8 cellular contexts compared by ENCODE assay signal in the genomic region with DNA sequence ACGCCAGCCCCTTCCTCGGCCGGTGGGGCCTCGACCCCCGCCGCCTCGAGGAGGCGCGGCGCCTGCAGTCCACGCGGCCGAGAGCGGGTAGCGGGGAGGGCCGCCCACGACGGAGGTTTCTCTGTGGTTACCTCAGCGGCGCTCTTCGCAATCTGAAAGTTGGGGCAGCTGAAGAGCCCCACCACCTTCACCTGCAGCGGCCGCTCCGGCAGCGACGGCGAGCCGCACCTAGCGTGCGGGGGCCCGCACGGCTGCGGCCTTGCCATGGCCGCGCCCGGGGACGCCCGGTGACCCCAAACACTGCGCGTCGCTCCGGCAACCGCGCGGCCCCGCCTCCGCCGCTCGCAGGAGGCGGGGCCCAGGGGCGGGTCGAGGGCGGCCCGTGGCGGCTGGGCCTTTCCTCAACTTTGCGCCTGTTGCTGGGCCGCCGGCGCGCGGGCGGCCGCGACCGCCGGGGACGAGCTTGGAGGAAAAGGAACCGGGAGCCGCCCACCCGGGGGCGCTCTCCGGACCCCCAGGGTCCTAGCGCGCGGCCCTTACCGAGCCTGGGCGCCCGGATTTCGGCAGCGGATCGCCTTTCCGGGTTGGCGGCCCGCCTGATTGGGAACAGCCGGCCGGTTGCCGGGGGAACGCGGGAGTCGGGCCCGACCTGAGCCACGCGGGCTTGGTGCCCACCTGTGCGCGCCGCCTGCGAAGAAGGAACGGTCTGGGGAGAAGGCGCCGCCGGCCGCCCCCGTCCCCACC. TPM values are rescaled to one million over a fixed set of nuclear protein-coding genes. Genes with fewer than 3 reads are reported as not detected.
DNase-seq lines count a peak whose midpoint lies in the region; ATAC-seq and TF ChIP-seq lines count a peak whose summit lies in the region.

PPIL6 (minus strand) TSS at position 304 of the 744 bp plus-strand sequence; CDS start at position 266, 38 bp downstream.
A gene with protein sequence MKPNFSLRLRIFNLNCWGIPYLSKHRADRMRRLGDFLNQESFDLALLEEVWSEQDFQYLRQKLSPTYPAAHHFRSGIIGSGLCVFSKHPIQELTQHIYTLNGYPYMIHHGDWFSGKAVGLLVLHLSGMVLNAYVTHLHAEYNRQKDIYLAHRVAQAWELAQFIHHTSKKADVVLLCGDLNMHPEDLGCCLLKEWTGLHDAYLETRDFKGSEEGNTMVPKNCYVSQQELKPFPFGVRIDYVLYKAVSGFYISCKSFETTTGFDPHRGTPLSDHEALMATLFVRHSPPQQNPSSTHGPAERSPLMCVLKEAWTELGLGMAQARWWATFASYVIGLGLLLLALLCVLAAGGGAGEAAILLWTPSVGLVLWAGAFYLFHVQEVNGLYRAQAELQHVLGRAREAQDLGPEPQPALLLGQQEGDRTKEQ (plus strand): TSS at position 400 of the 744 bp plus-strand sequence. CDS start 398 bp downstream, outside the sequence.

- no peaks in the 10 kb centered on the region for H3K9me3 ChIP-seq in colonic mucosa

- H3K4me3 ChIP-seq in AG10803 (ENCODE audit: low read length) (peak within 1 kb of the TSS; percentile 88), colonic mucosa (peak within 1 kb of the TSS; percentile 90)

- H3K9ac ChIP-seq in colonic mucosa (ENCODE audit: low read depth in 2 of 2, low read length in 2 of 2), result peak within 1 kb of the TSS; percentile 89 to 95

- H3K36me3 Mint-ChIP-seq in activated CD4-positive, alpha-beta T cell treated with anti-CD3 and anti-CD28 coated beads for 36 hours (ENCODE audit: low read depth), result peaks cover 17% of the 10 kb centered on the region

- peak; percentile 25 for TF ChIP-seq CTCF in AG10803 (conservative IDR thresholded peaks at IDR 0.05; ENCODE audit: low read length)
- peak; percentile 13 for TF ChIP-seq CTCF in colonic mucosa (IDR thresholded peaks at IDR 0.05)

- peaks cover 7% of the 10 kb centered on the region for H3K4me1 ChIP-seq in colonic mucosa

- POLR2A ChIA-PET in activated CD4-positive, alpha-beta T cell treated with anti-CD3 and anti-CD28 coated beads for 36 hours (lab: Charles Lee), result interaction anchor here (1.3 to 1.6 kb wide), 5 partner anchors 19 to 346 kb away, joined by 3 to 7 read pairs (median 5); partner anchors contain the start of genes CD164, CEP57L1 and SESN1

- intact Hi-C loops in activated CD4-positive, alpha-beta T cell treated with anti-CD3 and anti-CD28 coated beads for 36 hours (cut with DNase I, micrococcal nuclease), result loop anchor here (1.0 to 5.0 kb wide), 10 partner anchors 14 to 882 kb away; partner anchors contain the start of genes AK9 (in 2 of the 2), FIG4 (in 2 of the 2), ZBTB24 (in 2 of the 2) and CD164 (in 1 of the 2)
- intact Hi-C loops in colonic mucosa (cut with DNase I), result no loop called here

- H3K9me3 Mint-ChIP-seq in activated CD4-positive, alpha-beta T cell treated with anti-CD3 and anti-CD28 coated beads for 36 hours (ENCODE audit: low read depth), result no peaks in the 10 kb centered on the region

- CTCF ChIA-PET in activated CD4-positive, alpha-beta T cell treated with anti-CD3 and anti-CD28 coated beads for 36 hours (lab: Charles Lee), result interaction anchor here (0.6 to 3.2 kb wide), 11 partner anchors 10 to 253 kb away, joined by 3 to 25 read pairs (median 3); partner anchors contain the start of genes CD164 and MICAL1

- H3K27me3 Mint-ChIP-seq in activated CD4-positive, alpha-beta T cell treated with anti-CD3 and anti-CD28 coated beads for 36 hours, result no peaks in the 10 kb centered on the region

- peak within 1 kb of the TSS; percentile 89 for H3K4me3 Mint-ChIP-seq in activated CD4-positive, alpha-beta T cell treated with anti-CD3 and anti-CD28 coated beads for 36 hours

- H3K27ac Mint-ChIP-seq in activated CD4-positive, alpha-beta T cell treated with anti-CD3 and anti-CD28 coated beads for 36 hours, result peak within 1 kb of the TSS; percentile 85

- H3K4me1 Mint-ChIP-seq in activated CD4-positive, alpha-beta T cell treated with anti-CD3 and anti-CD28 coated beads for 36 hours, result peaks cover 18% of the 10 kb centered on the region

- H3K27ac ChIP-seq in colonic mucosa, result peak within 1 kb of the TSS; percentile 69

- ATAC-seq in GM18870 (IDR thresholded peaks at IDR 0.05; ENCODE audit: unreplicated experiment) (peak; percentile 49), HG03103 (IDR thresholded peaks at IDR 0.05; ENCODE audit: low read depth, unreplicated experiment) (peak; percentile 82), left lobe of liver (peak; percentile 96)
- ATAC-seq in activated CD4-positive, alpha-beta T cell treated with anti-CD3 and anti-CD28 coated beads for 36 hours, result peak; percentile 85

- DNase-seq in AG10803 (ENCODE audit: low read depth) (peak; percentile 88), NCI-H226 (peak; percentile 76), colonic mucosa (peak; percentile 89), left lobe of liver (ENCODE audit: low spot score) (peak; percentile 91)
- DNase-seq in activated CD4-positive, alpha-beta T cell treated with anti-CD3 and anti-CD28 coated beads for 36 hours, result peak; percentile 86
- DNase-seq in stimulated activated CD4-positive, alpha-beta T cell treated with anti-CD3 and anti-CD28 coated beads, Interleukin-2, amount 100 ng/mL, for 24 hours, result peak; percentile 78 to 82

- peaks cover 4% of the 10 kb centered on the region for H3K36me3 ChIP-seq in colonic mucosa

- H3K27me3 ChIP-seq in colonic mucosa, result no peaks in the 10 kb centered on the region

RNA-seq across cellular contexts. Expression of gene PPIL6, which starts in this region (rescaled TPM):
- total RNA-seq in activated CD4-positive, alpha-beta T cell treated with anti-CD3 and anti-CD28 coated beads for 36 hours, result under 1 TPM in 1 of 2 experiments, not detected in 1; 0.09 TPM
- total RNA-seq in colonic mucosa, result 1 to 10 TPM in 1 of 2 donors, under 1 TPM in 1; 0.91 to 1.5 TPM
- total RNA-seq in left lobe of liver, result 0.30 TPM

RNA-seq across cellular contexts. Expression of the second gene that starts in this region (rescaled TPM):
- 1 to 10 TPM; 7.5 to 9.5 TPM for total RNA-seq in activated CD4-positive, alpha-beta T cell treated with anti-CD3 and anti-CD28 coated beads for 36 hours
- 10 to 100 TPM; 21.9 to 27.5 TPM for total RNA-seq in colonic mucosa
- 4.7 TPM for total RNA-seq in left lobe of liver

Comparison
In these comparisons a context has a peak if more than half of its experiments do, and no peak if none do; other contexts are left out.
1. Peak in every context shown above with its lines: DNase-seq, ATAC-seq, H3K4me3 ChIP-seq and H3K27ac ChIP-seq.